Comparison of ENCODE assay signal across 8 cellular contexts in genomic region chr10:17206210-17206709, GRCh38. TPM values are rescaled to one million over a fixed set of nuclear protein-coding genes. Genes with fewer than 3 reads are reported as not detected.
DNase-seq lines count a peak whose midpoint lies in the region; ATAC-seq and TF ChIP-seq lines count a peak whose summit lies in the region.

No MANE protein-coding gene starts in this region.

- peaks cover 57% of the 10 kb centered on the region for H3K4me1 Mint-ChIP-seq in chondrocyte (ENCODE audit: low read depth)

- H3K36me3 Mint-ChIP-seq in chondrocyte (ENCODE audit: low read depth), result no peaks in the 10 kb centered on the region

- H3K27me3 ChIP-seq in SJCRH30 (no peaks in the 10 kb centered on the region), HAP-1 (ENCODE audit: low read depth) (no peaks in the 10 kb centered on the region)

- peak overlapping the region; percentile 92 for H3K27ac Mint-ChIP-seq in chondrocyte (ENCODE audit: unreplicated experiment)

- no peaks in the 10 kb centered on the region for H3K9me3 ChIP-seq in SJCRH30 (replicated peaks)
- no peaks in the 10 kb centered on the region for H3K9me3 ChIP-seq in HAP-1

- peak overlapping the region; percentile 95 for H3K27ac ChIP-seq in SJCRH30

- peak overlapping the region; percentile 23 for H3K4me3 ChIP-seq in SJCRH30
- no peak overlapping the region for H3K4me3 ChIP-seq in HAP-1

- H3K36me3 ChIP-seq in SJCRH30, result no peaks in the 10 kb centered on the region
- no peaks in the 10 kb centered on the region for H3K36me3 ChIP-seq in HAP-1 (replicated peaks)

- H3K9me3 Mint-ChIP-seq in chondrocyte (ENCODE audit: low read depth), result no peaks in the 10 kb centered on the region

- DNase-seq in G401 (ENCODE audit: low spot score) (peak; percentile 34), SJCRH30 (peak; percentile 77 to 93), chondrocyte (ENCODE audit: low spot score) (no peak), cerebellar nuclear complex (lab: John Stamatoyannopoulos, UW) (no peak), HAP-1 (ENCODE audit: low spot score in 2 of 2) (no peak)
- DNase-seq in stimulated activated naive CD4-positive, alpha-beta T cell treated with Interleukin-2 at 50 U/mL for 16 hours (lab: John Stamatoyannopoulos, UW), result peak; percentile 33

- H3K4me3 Mint-ChIP-seq in chondrocyte (ENCODE audit: unreplicated experiment), result no peak overlapping the region

- ATAC-seq in HG02623 (IDR thresholded peaks at IDR 0.05; ENCODE audit: unreplicated experiment) (peak; percentile 34), HG03442 (IDR thresholded peaks at IDR 0.05; ENCODE audit: unreplicated experiment) (no peak)

- no peaks in the 10 kb centered on the region for H3K27me3 Mint-ChIP-seq in chondrocyte (ENCODE audit: low read depth)

- in situ Hi-C loops in G401 (cut with HindIII; ENCODE audit: low sequenced_read_pairs) (no loop called here), HAP-1 (cut with MboI; ENCODE audit: low sequenced_read_pairs) (no loop called here)

- H3K4me1 ChIP-seq in SJCRH30 (peaks cover 42% of the 10 kb centered on the region), HAP-1 (peaks cover 4% of the 10 kb centered on the region; the same call in 1 of the 2 replicates)

- no peak for TF ChIP-seq CTCF in chondrocyte (IDR thresholded peaks at IDR 0.05)

RNA-seq across cellular contexts. Expression of gene TRDMT1, which starts 4.8 kb away (rescaled TPM):
- 3.2 and 6.8 TPM in 2 replicates for total RNA-seq in G401 (2014; rRNA removed; shearing (Covaris generic))
- total RNA-seq in SJCRH30 (2014; rRNA removed; shearing (Covaris generic)), result 10.8 and 11.9 TPM in 2 replicates
- total RNA-seq in chondrocyte, result 3.1 to 6.4 TPM (median 4.7 TPM) in 3 replicates

RNA-seq across cellular contexts. Expression of gene VIM, which starts 21.8 kb away (rescaled TPM):
- 1,486 and 1,494 TPM in 2 replicates for total RNA-seq in G401 (2014; rRNA removed; shearing (Covaris generic))
- total RNA-seq in SJCRH30 (2014; rRNA removed; shearing (Covaris generic)), result 1,733 and 1,784 TPM in 2 replicates
- total RNA-seq in chondrocyte, result 2,627 to 4,580 TPM (median 4,556 TPM) in 3 replicates

Comparison
In these comparisons a context has a peak if more than half of its experiments do, and no peak if none do; other contexts are left out.
1. DNase-seq: peak in G401 (single experiment), SJCRH30 (2 of 2) and stimulated activated naive CD4-positive, alpha-beta T cell treated with Interleukin-2 at 50 U/mL for 16 hours (single experiment); none in chondrocyte (single experiment), cerebellar nuclear complex (0 of 2) and HAP-1 (0 of 2).